ENCODE assay signal across 9 cellular contexts in genomic region chr13:36282818-36283432, GRCh38. TPM values are rescaled to one million over a fixed set of nuclear protein-coding genes. Genes with fewer than 3 reads are reported as not detected.
A peak's percentile ranks its signal among the peaks of the same experiment; 100 is the strongest.
DNase-seq lines count a peak whose midpoint lies in the region; ATAC-seq and TF ChIP-seq lines count a peak whose summit lies in the region.
"Had no signal": no experiment of that assay in that cellular context is flagged by ENCODE, and none has a peak within 500 bp of the region (broad histone marks: within the 10 kb centered on the region; RNA-seq: fewer than 3 reads in every experiment).

No MANE protein-coding gene starts in this region.

- intact Hi-C loops in HCT116 (cut with micrococcal nuclease), result loop anchor here (2.0 to 5.0 kb wide), 4 partner anchors 306 to 714 kb away; partner anchors contain the start of gene ALG5
- intact Hi-C loops in sigmoid colon (cut with DNase I), result loop anchor here (5.0 kb wide), 2 partner anchors 114 to 454 kb away; no protein-coding TSS in a partner anchor

- CTCF ChIA-PET in HCT116 (lab: Charles Lee), result interaction anchor here (1.0 to 1.3 kb wide), 5 partner anchors 48 to 787 kb away, joined by 3 to 19 read pairs (median 3); no protein-coding TSS in a partner anchor

- H3K4me2 ChIP-seq in HCT116 (ENCODE audit: low read length), result no peak overlapping the region

- TF ChIP-seq RAD21 in HCT116 (IDR thresholded peaks at IDR 0.05; ENCODE audit: low read depth), result peak; percentile 52

- no peaks in the 10 kb centered on the region for H3K9me2 ChIP-seq in HCT116 (ENCODE audit: insufficient read depth)

- no TSS peak for BruUV-seq in HCT116 (replicated peaks; lab: Mats Ljungman, UMichigan)

- no peak overlapping the region for H3K4me3 ChIP-seq in HCT116 (replicated peaks in 1 of 2; ENCODE audit: low read depth in 1 of 2, low read length in 2 of 2)
- no peak overlapping the region for H3K4me3 ChIP-seq in sigmoid colon

- H2AFZ ChIP-seq in HCT116 (ENCODE audit: low read depth, low read length, poor library complexity, severe bottlenecking), result no peak overlapping the region

- H3K4me1 ChIP-seq in HCT116 (ENCODE audit: control insufficient read depth in 1 of 2, insufficient read depth in 2 of 2, low read length in 2 of 2) (no peaks in the 10 kb centered on the region), sigmoid colon (peaks cover 0 to 22% (median 14%) of the 10 kb centered on the region in 4 donors)

- peak; percentile 58 for DNase-seq in COLO829 (ENCODE audit: low spot score)
- DNase-seq in HCT116 (ENCODE audit: low read depth, low spot score), result peak; percentile 2
- peak; percentile 59 for DNase-seq in SK-MEL-5 (ENCODE audit: low read depth, low spot score)
- peak; percentile 34 for DNase-seq in foreskin melanocyte
- no peak for DNase-seq in sigmoid colon
- no peak for DNase-seq in stimulated activated CD4-positive, alpha-beta T cell treated with anti-CD3 and anti-CD28 coated beads, Interleukin-4, amount 100 ng/mL, for 24 hours

- H3K36me3 ChIP-seq in HCT116 (ENCODE audit: control insufficient read depth in 1 of 2, insufficient read depth in 2 of 2, low read length in 2 of 2) (no peaks in the 10 kb centered on the region), sigmoid colon (no peaks in the 10 kb centered on the region)

- H3K27me3 ChIP-seq in HCT116 (ENCODE audit: insufficient read depth, low read length), result no peaks in the 10 kb centered on the region
- no peaks in the 10 kb centered on the region for H3K27me3 ChIP-seq in sigmoid colon

- RAD21 ChIA-PET in HCT116 (lab: Charles Lee; ENCODE audit: low non-redundant PET in 1 of 2, low total read pairs in 2 of 2, uncharacterized antibody in 2 of 2, unreplicated experiment in 2 of 2), result interaction anchor here in 1 of 2 experiments (0.6 kb wide), 1 partner anchor 761 kb away, joined by 3 read pairs; no protein-coding TSS in a partner anchor

- H3K79me2 ChIP-seq in HCT116 (ENCODE audit: insufficient read depth, low read length), result no peaks in the 10 kb centered on the region

- TF ChIP-seq EP300 in sigmoid colon (IDR thresholded peaks at IDR 0.05), result no peak

- TF ChIP-seq CTCF in HCT116 (IDR thresholded peaks at IDR 0.05 in 2 of 3, conservative IDR thresholded peaks at IDR 0.05 in 1 of 3; ENCODE audit: borderline replicate concordance in 1 of 3, insufficient read depth in 1 of 3, low read depth in 2 of 3, low read length in 2 of 3) (peak in 2 of 3 experiments; percentile 60 to 71; a peak in 4 of 6 replicates), sigmoid colon (IDR thresholded peaks at IDR 0.05) (peak; percentile 60 to 86 (median 70))

- no peaks in the 10 kb centered on the region for H4K20me1 ChIP-seq in HCT116 (ENCODE audit: insufficient read depth)

- no peak overlapping the region for H3K9ac ChIP-seq in HCT116 (ENCODE audit: low read length)

- H3K9me3 ChIP-seq in HCT116 (ENCODE audit: control insufficient read depth in 1 of 2, insufficient read depth in 1 of 2, low read depth in 1 of 2, low read length in 2 of 2) (no peaks in the 10 kb centered on the region), sigmoid colon (no peaks in the 10 kb centered on the region)

- peak; percentile 42; the same call in 1 of the 2 replicates for ATAC-seq in HCT116
- no peak for ATAC-seq in HG03457 (IDR thresholded peaks at IDR 0.05; ENCODE audit: unreplicated experiment)
- no peak for ATAC-seq in HG02938 (IDR thresholded peaks at IDR 0.05; ENCODE audit: unreplicated experiment)

- POLR2A ChIA-PET in HCT116 (lab: Charles Lee), result no interaction called here

- 48 to 57% methylated on average over 6 of the region's 6 CpGs for WGBS in sigmoid colon, 2 donors

- in situ Hi-C loops in SK-MEL-5 (cut with HindIII; ENCODE audit: low pct_unique_long_range_greater_than_20kb, low sequenced_read_pairs), result no loop called here

- TF ChIP-seq POLR2A in HCT116 (IDR thresholded peaks at IDR 0.05; ENCODE audit: borderline replicate concordance, extremely low read depth, insufficient read depth, insufficient read length) (no peak), sigmoid colon (IDR thresholded peaks at IDR 0.05) (no peak)

- H3K27ac ChIP-seq in HCT116 (ENCODE audit: low read depth, low read length), result no peak overlapping the region
- no peak overlapping the region for H3K27ac ChIP-seq in sigmoid colon

TF ChIP-seq in HCT116, 20 proteins besides CTCF, POLR2A, EP300 and RAD21:
- TF ChIP-seq SIN3A (IDR thresholded peaks at IDR 0.05; ENCODE audit: low read depth), result no peak
- no peak for TF ChIP-seq ZNF274 (IDR thresholded peaks at IDR 0.05; ENCODE audit: low read depth, low read length)
- TF ChIP-seq EZH2 (IDR thresholded peaks at IDR 0.05), result no peak
- TF ChIP-seq ZFX (IDR thresholded peaks at IDR 0.05), result no peak
- TF ChIP-seq JUND (IDR thresholded peaks at IDR 0.05), result no peak
- TF ChIP-seq EGR1 (IDR thresholded peaks at IDR 0.05; ENCODE audit: low read depth), result no peak
- TF ChIP-seq ATF3 (IDR thresholded peaks at IDR 0.05), result no peak
- no peak for TF ChIP-seq TCF7L2 (IDR thresholded peaks at IDR 0.05; ENCODE audit: borderline replicate concordance, extremely low read depth, insufficient read depth, insufficient read length)
- no peak for TF ChIP-seq SRF (IDR thresholded peaks at IDR 0.05; ENCODE audit: low read depth)
- TF ChIP-seq YY1 (IDR thresholded peaks at IDR 0.05; ENCODE audit: extremely low read depth, insufficient replicate concordance, low read depth, low read length), result no peak
- no peak for TF ChIP-seq ELF1 (IDR thresholded peaks at IDR 0.05; ENCODE audit: borderline replicate concordance, low read depth)
- TF ChIP-seq ZBTB33 (IDR thresholded peaks at IDR 0.05; ENCODE audit: extremely low read depth, insufficient replicate concordance, low read length), result no peak
- no peak for TF ChIP-seq SP1 (IDR thresholded peaks at IDR 0.05; ENCODE audit: low read depth)
- no peak for TF ChIP-seq EZH2phosphoT487 (IDR thresholded peaks at IDR 0.05; ENCODE audit: borderline replicate concordance)
- TF ChIP-seq CEBPB (IDR thresholded peaks at IDR 0.05; ENCODE audit: low read depth), result no peak
- TF ChIP-seq CBX3 (IDR thresholded peaks at IDR 0.05; ENCODE audit: low read depth), result no peak
- no peak for TF ChIP-seq POLR2AphosphoS5 (IDR thresholded peaks at IDR 0.05; ENCODE audit: low read depth, low read length)
- no peak for TF ChIP-seq FOSL1 (IDR thresholded peaks at IDR 0.05; ENCODE audit: low read depth)
- TF ChIP-seq, protein P1, sequence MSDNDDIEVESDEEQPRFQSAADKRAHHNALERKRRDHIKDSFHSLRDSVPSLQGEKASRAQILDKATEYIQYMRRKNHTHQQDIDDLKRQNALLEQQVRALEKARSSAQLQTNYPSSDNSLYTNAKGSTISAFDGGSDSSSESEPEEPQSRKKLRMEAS (IDR thresholded peaks at IDR 0.05), result no peak

RNA-seq across cellular contexts. Expression of gene CCDC169, which starts 14.7 kb away (rescaled TPM):
- total RNA-seq in HCT116 (2021; ENCODE audit: unreplicated experiment) (not detected), sigmoid colon (10 to 100 TPM in 1 of 4 donors, 1 to 10 TPM in 3; 3.0 to 12.5 (median 3.1) TPM)
- polyA plus RNA-seq in HCT116 (2012), result not detected in 2 replicates
- total RNA-seq in SK-MEL-5 (2014; rRNA removed; shearing (Covaris generic)), result 1.7 and 1.9 TPM in 2 replicates
- 1.0 and 1.6 TPM in 2 replicates for polyA plus RNA-seq in SK-MEL-5 (2015; cell fraction: cytosol; rRNA removed)
- 4.1 and 4.9 TPM in 2 replicates for polyA plus RNA-seq in SK-MEL-5 (2015; cell fraction: nucleus; rRNA removed)
- under 1 TPM in 1 of 3 donors, not detected in 2; 0.42 TPM for polyA plus RNA-seq in sigmoid colon
- polyA plus RNA-seq: IgD-negative memory B cell had no signal

Comparison
In these comparisons a context has a peak if more than half of its experiments do, and no peak if none do; other contexts are left out.
1. DNase-seq: peak in COLO829 (single experiment), HCT116 (single experiment), SK-MEL-5 (single experiment) and foreskin melanocyte (single experiment); none in sigmoid colon (single experiment) and stimulated activated CD4-positive, alpha-beta T cell treated with anti-CD3 and anti-CD28 coated beads, Interleukin-4, amount 100 ng/mL, for 24 hours (single experiment).